ENCODE assay signal across 23 cellular contexts in the genomic region with DNA sequence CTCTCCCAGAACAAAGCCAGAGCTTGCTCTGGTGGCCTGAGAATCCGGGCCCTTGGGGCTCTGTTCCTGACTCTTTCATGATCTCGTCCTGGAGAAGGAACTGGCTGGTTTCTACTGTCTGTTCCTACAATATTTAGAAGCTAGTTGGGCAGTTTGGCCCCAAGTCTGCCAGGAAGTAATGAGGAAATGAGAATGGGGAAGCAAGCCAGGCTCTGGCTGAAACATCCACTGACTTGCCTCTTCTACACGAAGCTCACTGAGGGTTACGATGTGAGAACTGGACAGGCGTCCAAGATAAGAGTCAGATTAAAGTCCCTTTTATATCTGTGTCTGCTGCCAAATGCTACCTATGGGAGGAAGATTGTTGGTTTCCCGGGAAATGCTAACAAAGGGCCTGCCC.
A peak's percentile ranks its signal among the peaks of the same experiment; 100 is the strongest.
DNase-seq lines count a peak whose midpoint lies in the region; ATAC-seq and TF ChIP-seq lines count a peak whose summit lies in the region.
"Had no signal": no experiment of that assay in that cellular context is flagged by ENCODE, and none has a peak within 500 bp of the region (broad histone marks: within the 10 kb centered on the region; RNA-seq: fewer than 3 reads in every experiment).

No MANE protein-coding gene starts in this region.

- H3K27ac ChIP-seq in BLaER1 treated with 17β-estradiol and CSF1 and Interleukin-3, amounts not matched to agents 10 nM and 100 nM = no peak overlapping the region
- peak overlapping the region; percentile 68 for H3K27ac ChIP-seq in neural cell (ENCODE audit: low read length)
- H3K27ac ChIP-seq: BLaER1, foreskin keratinocyte, stomach, transverse colon had no signal

- H3K9ac ChIP-seq in BLaER1 treated with 17β-estradiol and CSF1 and Interleukin-3, amounts not matched to agents 10 nM and 100 nM = no peak overlapping the region
- peak overlapping the region; percentile 22 for H3K9ac ChIP-seq in neural cell (ENCODE audit: low read length)
- H3K9ac ChIP-seq: BLaER1 had no signal

- H3K4me3 Mint-ChIP-seq in WTC11 (peak overlapping the region; percentile 53), osteocyte (ENCODE audit: unreplicated experiment) (no peak overlapping the region)
- H3K4me3 Mint-ChIP-seq: activated B cell treated with CpG ODN at 0.5 μM for 24 hours had no signal

- no peaks in the 10 kb centered on the region for H3K79me2 ChIP-seq in neural cell (replicated peaks; ENCODE audit: insufficient read depth, low read length)

- H3K4me1 Mint-ChIP-seq in WTC11 (peaks cover 59% of the 10 kb centered on the region), osteocyte (ENCODE audit: unreplicated experiment) (peaks cover 5% of the 10 kb centered on the region)
- H3K4me1 Mint-ChIP-seq: activated B cell treated with CpG ODN at 0.5 μM for 24 hours had no signal

- peak overlapping the region; percentile 93 for H3K27ac Mint-ChIP-seq in WTC11
- H3K27ac Mint-ChIP-seq in osteocyte (ENCODE audit: unreplicated experiment) = no peak overlapping the region
- H3K27ac Mint-ChIP-seq: activated B cell treated with CpG ODN at 0.5 μM for 24 hours had no signal

- no peaks in the 10 kb centered on the region for H3K27me3 ChIP-seq in BLaER1 treated with 17β-estradiol and CSF1 and Interleukin-3, amounts not matched to agents 10 nM and 100 nM
- no peaks in the 10 kb centered on the region for H3K27me3 ChIP-seq in neural cell (ENCODE audit: insufficient read depth, low read depth, low read length)
- H3K27me3 ChIP-seq: BLaER1, body of pancreas, foreskin keratinocyte, transverse colon had no signal

- H4K20me1 ChIP-seq in BLaER1 treated with 17β-estradiol and CSF1 and Interleukin-3, amounts not matched to agents 10 nM and 100 nM = no peaks in the 10 kb centered on the region
- H4K20me1 ChIP-seq in neural cell (ENCODE audit: insufficient read depth) = no peaks in the 10 kb centered on the region
- H4K20me1 ChIP-seq: BLaER1 had no signal

- ATAC-seq in WTC11 (no peak), HG02852 (IDR thresholded peaks at IDR 0.05; ENCODE audit: unreplicated experiment) (no peak)
- ATAC-seq: body of pancreas, foreskin keratinocyte, Panc1, right cardiac atrium had no signal

- no peaks in the 10 kb centered on the region for H3F3A ChIP-seq in neural cell (ENCODE audit: insufficient read depth, low read length, poor library complexity, severe bottlenecking)

- CTCF ChIA-PET in WTC11 (lab: Charles Lee) = interaction anchor here (0.7 to 1.2 kb wide), 2 partner anchors 235 to 383 kb away, joined by 3 read pairs; no protein-coding TSS in a partner anchor

- no peaks in the 10 kb centered on the region for H3K36me3 ChIP-seq in BLaER1 treated with 17β-estradiol and CSF1 and Interleukin-3, amounts not matched to agents 10 nM and 100 nM
- H3K36me3 ChIP-seq in neural cell (ENCODE audit: insufficient read depth, low read length) = no peaks in the 10 kb centered on the region
- H3K36me3 ChIP-seq: BLaER1, HAP-1, stomach, transverse colon had no signal

- in situ Hi-C loops in KBM-7 (cut with MboI; ENCODE audit: low pct_unique_long_range_greater_than_20kb, low sequenced_read_pairs) = no loop called here

- H3K27me3 Mint-ChIP-seq in WTC11 (ENCODE audit: low read depth) (no peaks in the 10 kb centered on the region), osteocyte (ENCODE audit: unreplicated experiment) (peaks cover 26% of the 10 kb centered on the region)
- H3K27me3 Mint-ChIP-seq: activated B cell treated with CpG ODN at 0.5 μM for 24 hours had no signal

- POLR2A ChIA-PET in WTC11 (lab: Charles Lee) = no interaction called here

- H3K9me3 Mint-ChIP-seq in WTC11 = no peaks in the 10 kb centered on the region
- no peaks in the 10 kb centered on the region for H3K9me3 Mint-ChIP-seq in osteocyte (ENCODE audit: unreplicated experiment)
- H3K9me3 Mint-ChIP-seq: activated B cell treated with CpG ODN at 0.5 μM for 24 hours had no signal

- H3K36me3 Mint-ChIP-seq in WTC11 = no peaks in the 10 kb centered on the region
- no peaks in the 10 kb centered on the region for H3K36me3 Mint-ChIP-seq in osteocyte (ENCODE audit: unreplicated experiment)

- TF ChIP-seq CTCF in WTC11 (IDR thresholded peaks at IDR 0.05) = no peak
- no peak for TF ChIP-seq CTCF in neural cell (IDR thresholded peaks at IDR 0.05; ENCODE audit: poor library complexity, severe bottlenecking)
- TF ChIP-seq CTCF in osteocyte (IDR thresholded peaks at IDR 0.05) = no peak

- peak overlapping the region in 10 of 11 experiments; percentile 10 to 67 (median 36); a peak in 13 of 22 replicates for H3K4me2 ChIP-seq in BLaER1 treated with 17β-estradiol and CSF1 and Interleukin-3, amounts not matched to agents 10 nM and 100 nM
- no peak overlapping the region for H3K4me2 ChIP-seq in neural cell (ENCODE audit: low read length)
- H3K4me2 ChIP-seq: BLaER1 had no signal

- no peak for TF ChIP-seq EP300 in neural cell (conservative IDR thresholded peaks at IDR 0.05; ENCODE audit: poor library complexity, severe bottlenecking)

- no peaks in the 10 kb centered on the region for H3K9me3 ChIP-seq in BLaER1 treated with 17β-estradiol and CSF1 and Interleukin-3, amounts not matched to agents 10 nM and 100 nM (replicated peaks in 1 of 11)
- no peaks in the 10 kb centered on the region for H3K9me3 ChIP-seq in neural cell (ENCODE audit: low read length)
- H3K9me3 ChIP-seq: BLaER1, body of pancreas, HAP-1, stomach, transverse colon had no signal

- DNase-seq in KBM-7 (peak; percentile 4), WTC11 (ENCODE audit: low spot score) (no peak), NCI-H146 treated with DMSO at 0.1 percent for 48 hours (lab: John Stamatoyannopoulos, UW; ENCODE audit: unreplicated experiment) (no peak), SK-N-DZ (ENCODE audit: low spot score) (no peak), osteocyte (ENCODE audit: extremely low spot score, unreplicated experiment) (no peak)
- DNase-seq: activated B cell treated with CpG ODN at 0.5 μM for 24 hours; activated CD4-positive, alpha-beta T cell treated with anti-CD3 and anti-CD28 coated beads, Interleukin-2, amount 50 U/mL, for 48 hours; activated gamma-delta T cell; effector CD8-positive, alpha-beta T cell; foreskin keratinocyte; NCI-H1092; NCI-H2029; NCI-H446; right cardiac atrium; stomach; transverse colon had no signal

- H3K4me1 ChIP-seq in BLaER1 treated with 17β-estradiol and CSF1 and Interleukin-3, amounts not matched to agents 10 nM and 100 nM = peaks cover 6 to 29% (median 11%) of the 10 kb centered on the region in 10 experiments; a peak in 18 of 20 replicates
- H3K4me1 ChIP-seq: foreskin keratinocyte, HAP-1, stomach, transverse colon had no signal

- no peak overlapping the region for H3K4me3 ChIP-seq in BLaER1 treated with 17β-estradiol and CSF1 and Interleukin-3, amounts not matched to agents 10 nM and 100 nM
- no peak overlapping the region for H3K4me3 ChIP-seq in neural cell (ENCODE audit: low read length)
- H3K4me3 ChIP-seq: BLaER1, body of pancreas, HAP-1, stomach, transverse colon had no signal

- no peaks in the 10 kb centered on the region for H3K9me2 ChIP-seq in neural cell (ENCODE audit: insufficient read depth, low read length)

- TF ChIP-seq RAD21 in neural cell (conservative IDR thresholded peaks at IDR 0.05) = no peak

- H2AFZ ChIP-seq in neural cell (ENCODE audit: low read depth, low read length) = no peak overlapping the region

TF ChIP-seq in WTC11, 78 proteins besides CTCF, POLR2A, EP300 and RAD21 (continues in another document):
- TF ChIP-seq CDX4 (CRISPR knock-in tag; IDR thresholded peaks at IDR 0.05; ENCODE audit: borderline replicate concordance) (no peak), FOXP1 (CRISPR knock-in tag; IDR thresholded peaks at IDR 0.05; ENCODE audit: borderline replicate concordance) (no peak)
- TF ChIP-seq, protein P1, sequence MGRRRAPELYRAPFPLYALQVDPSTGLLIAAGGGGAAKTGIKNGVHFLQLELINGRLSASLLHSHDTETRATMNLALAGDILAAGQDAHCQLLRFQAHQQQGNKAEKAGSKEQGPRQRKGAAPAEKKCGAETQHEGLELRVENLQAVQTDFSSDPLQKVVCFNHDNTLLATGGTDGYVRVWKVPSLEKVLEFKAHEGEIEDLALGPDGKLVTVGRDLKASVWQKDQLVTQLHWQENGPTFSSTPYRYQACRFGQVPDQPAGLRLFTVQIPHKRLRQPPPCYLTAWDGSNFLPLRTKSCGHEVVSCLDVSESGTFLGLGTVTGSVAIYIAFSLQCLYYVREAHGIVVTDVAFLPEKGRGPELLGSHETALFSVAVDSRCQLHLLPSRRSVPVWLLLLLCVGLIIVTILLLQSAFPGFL (CRISPR knock-in tag; IDR thresholded peaks at IDR 0.05; ENCODE audit: borderline replicate concordance) = no peak

TF ChIP-seq in neural cell, 6 proteins besides CTCF, POLR2A, EP300 and RAD21:
- no peak for TF ChIP-seq POLR2AphosphoS5 (IDR thresholded peaks at IDR 0.05)
- no peak for TF ChIP-seq MXI1 (conservative IDR thresholded peaks at IDR 0.05; ENCODE audit: poor library complexity, severe bottlenecking)
- no peak for TF ChIP-seq SMC3 (conservative IDR thresholded peaks at IDR 0.05; ENCODE audit: poor library complexity)
- no peak for TF ChIP-seq TAF1 (IDR thresholded peaks at IDR 0.05; ENCODE audit: low read depth)
- TF ChIP-seq EZH2 (IDR thresholded peaks at IDR 0.05; ENCODE audit: borderline replicate concordance, insufficient read depth, low read length, poor library complexity, severe bottlenecking) = no peak
- TF ChIP-seq REST (IDR thresholded peaks at IDR 0.05; ENCODE audit: borderline replicate concordance) = no peak
